9 cellular contexts compared by ENCODE assay signal in the genomic region with DNA sequence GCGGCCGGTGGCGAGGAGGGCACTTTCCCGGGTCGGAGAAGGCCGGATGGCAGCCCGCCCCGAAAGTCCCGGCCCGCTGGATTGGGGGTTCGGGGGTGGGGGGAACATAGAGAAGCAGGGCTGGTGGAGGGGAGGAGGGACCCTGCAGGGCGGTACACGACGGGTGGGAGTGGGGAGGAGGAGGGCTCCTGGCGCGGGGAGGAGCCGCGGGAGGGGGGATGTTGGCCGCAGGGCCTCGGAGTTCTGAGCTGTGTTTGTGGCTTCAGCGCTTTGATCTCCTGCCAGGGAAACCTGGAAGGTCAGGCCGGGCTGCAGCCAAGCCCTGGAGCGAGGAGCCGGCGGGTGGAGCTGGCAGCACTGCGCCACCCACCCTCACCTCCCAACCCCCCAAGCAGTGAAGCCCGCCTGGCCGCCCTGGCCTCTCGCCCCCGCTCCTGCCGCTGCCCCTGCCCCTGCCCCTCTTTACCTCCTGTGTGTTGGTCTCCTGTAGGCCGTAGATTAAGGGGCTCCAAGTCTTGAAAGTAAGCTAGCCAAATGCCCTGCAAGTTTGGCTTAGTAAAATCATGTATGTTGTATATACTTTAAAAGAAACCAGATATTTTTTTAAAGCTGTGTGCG. TPM values are rescaled to one million over a fixed set of nuclear protein-coding genes. Genes with fewer than 3 reads are reported as not detected.
DNase-seq lines count a peak whose midpoint lies in the region; ATAC-seq lines count a peak whose summit lies in the region.
"Had no signal": no experiment of that assay in that cellular context is flagged by ENCODE, and none has a peak within 500 bp of the region (broad histone marks: within the 10 kb centered on the region; RNA-seq: fewer than 3 reads in every experiment).

No MANE protein-coding gene starts in this region.

- H3K4me1 ChIP-seq in iPS DF 6.9 (ENCODE audit: control insufficient read depth, insufficient read depth, low read length), result peaks cover 11% of the 10 kb centered on the region

- ATAC-seq in HG03469 (IDR thresholded peaks at IDR 0.05; ENCODE audit: unreplicated experiment) (no peak), HG02870 (IDR thresholded peaks at IDR 0.05; ENCODE audit: unreplicated experiment) (no peak)

- H3K9me3 ChIP-seq in MG63, result no peaks in the 10 kb centered on the region
- no peaks in the 10 kb centered on the region for H3K9me3 ChIP-seq in iPS DF 6.9 (ENCODE audit: control insufficient read depth, insufficient read depth, low read length)

- DNase-seq in COLO668 (lab: John Stamatoyannopoulos, UW; ENCODE audit: unreplicated experiment) (peak; percentile 10), MG63 (peak; percentile 72), brain pericyte (ENCODE audit: low read depth, low spot score) (peak; percentile 56), iPS DF 6.9 (ENCODE audit: low read depth, low spot score) (peak; percentile 39), retina (peak; percentile 69), GM19240 (ENCODE audit: insufficient read length, low spot score) (no peak)

- H3K36me3 ChIP-seq in MG63 (no peaks in the 10 kb centered on the region), iPS DF 6.9 (ENCODE audit: control insufficient read depth, insufficient read depth, low read length) (no peaks in the 10 kb centered on the region)

- H3K27me3 ChIP-seq in MG63, result no peaks in the 10 kb centered on the region
- no peaks in the 10 kb centered on the region for H3K27me3 ChIP-seq in iPS DF 6.9 (ENCODE audit: control insufficient read depth, insufficient read depth, low read length)

- H3K27ac ChIP-seq in iPS DF 6.9 (ENCODE audit: low read length), result no peak overlapping the region
- H3K27ac ChIP-seq: HL-60 had no signal

- WGBS in iPS DF 6.9 (ENCODE audit: insufficient coverage, insufficient read length), result no CpG with 5 or more reads among the region's 33 CpGs

- H3K4me3 ChIP-seq in MG63 (no peak overlapping the region), iPS DF 6.9 (ENCODE audit: low read length) (peak overlapping the region; percentile 47; the same call in 1 of the 2 replicates)

RNA-seq across cellular contexts. Expression of gene C22orf31, which starts 30.9 kb away (rescaled TPM):
- total RNA-seq in MG63 (2014; rRNA removed; shearing (Covaris generic); ENCODE audit: low replicate concordance), result not detected in 2 replicates

RNA-seq across cellular contexts. Expression of gene KREMEN1, which starts 42.1 kb away (rescaled TPM):
- total RNA-seq in MG63 (2014; rRNA removed; shearing (Covaris generic); ENCODE audit: low replicate concordance), result 2.4 and 6.1 TPM in 2 replicates
